Comparison of ENCODE assay signal across 6 cellular contexts in genomic region chr2:192488158-192488557, GRCh38.
DNase-seq lines count a peak whose midpoint lies in the region; FAIRE-seq and TF ChIP-seq lines count a peak whose summit lies in the region.
"Not testable (repeated sequence)": the region's sequence is repeated elsewhere in the genome, so short reads cannot be mapped to it uniquely, and the experiment has no call there.

No MANE protein-coding gene starts in this region.

- not testable (repeated sequence) for H3K27ac ChIP-seq in PC-9
- H3K27ac ChIP-seq in hepatocyte (peak overlapping the region; percentile 92), mucosa of rectum (ENCODE audit: low read depth in 2 of 2, low read length in 2 of 2) (peak overlapping the region; percentile 84 to 90), small intestine (ENCODE audit: low read depth in 1 of 2, low read length in 1 of 2) (peak overlapping the region; percentile 92 to 95)

- H3K9me3 ChIP-seq in PC-9 (ENCODE audit: insufficient read depth, low read depth); hepatocyte (ENCODE audit: low read depth); mucosa of rectum (ENCODE audit: control insufficient read depth in 2 of 2, low read length in 2 of 2); small intestine (ENCODE audit: control insufficient read depth, low read depth): not testable (repeated sequence)

- H3K9me3 Mint-ChIP-seq in Calu3 (ENCODE audit: low read depth, unreplicated experiment), result not testable (repeated sequence)

- H4K20me1 ChIP-seq in PC-9 (ENCODE audit: insufficient read depth); hepatocyte (ENCODE audit: insufficient read depth, poor library complexity, severe bottlenecking): not testable (repeated sequence)

- not testable (repeated sequence) for H3F3A ChIP-seq in PC-9 (ENCODE audit: insufficient read depth, low read depth)

- not testable (repeated sequence) for H3K36me3 Mint-ChIP-seq in Calu3 (ENCODE audit: insufficient read depth, unreplicated experiment)

- not testable (repeated sequence) for H3K36me3 ChIP-seq in PC-9 (ENCODE audit: low read depth); hepatocyte (replicated peaks; ENCODE audit: insufficient read depth, low read depth); mucosa of rectum (ENCODE audit: control insufficient read depth in 2 of 2, insufficient read depth in 2 of 2, low read length in 2 of 2); small intestine (ENCODE audit: control insufficient read depth in 2 of 2, insufficient read depth in 2 of 2, low read length in 2 of 2)

- intact Hi-C loops in Calu3 (cut with micrococcal nuclease; ENCODE audit: unreplicated experiment); PC-9 (cut with micrococcal nuclease; ENCODE audit: unreplicated experiment): not testable (repeated sequence)

- not testable (repeated sequence) for H3K79me2 ChIP-seq in PC-9 (ENCODE audit: low read depth); hepatocyte

- not testable (repeated sequence) for BruUV-seq in Calu3 (replicated peaks; lab: Mats Ljungman, UMichigan); PC-9 (replicated peaks; lab: Mats Ljungman, UMichigan)

- peak overlapping the region in 1 of 2 donors; percentile 59 for H3K9ac ChIP-seq in mucosa of rectum (ENCODE audit: low read depth in 1 of 2, low read length in 2 of 2)

- FAIRE-seq in colon (lab: Jason Lieb, UNC), result peak; percentile 31
- peak; percentile 85 for FAIRE-seq in small intestine (lab: Jason Lieb, UNC)

- TF ChIP-seq CTCF in Calu3 (IDR thresholded peaks at IDR 0.05; ENCODE audit: unreplicated experiment); PC-9 (conservative IDR thresholded peaks at IDR 0.05); hepatocyte (IDR thresholded peaks at IDR 0.05; ENCODE audit: poor library complexity): not testable (repeated sequence)

- not testable (repeated sequence) for H3K4me3 ChIP-seq in PC-9, hepatocyte
- H3K4me3 ChIP-seq in mucosa of rectum (ENCODE audit: low read length in 2 of 2) (peak overlapping the region; percentile 53 to 59), small intestine (ENCODE audit: low read depth in 1 of 2, low read length in 2 of 2) (peak overlapping the region in 1 of 2 donors; percentile 36)

- not testable (repeated sequence) for DNase-seq in Calu3, PC-9
- DNase-seq in hepatocyte (ENCODE audit: low spot score) (peak; percentile 27), small intestine (peak; percentile 98)

- H3K27me3 Mint-ChIP-seq in Calu3 (ENCODE audit: unreplicated experiment), result not testable (repeated sequence)

- 60% methylated on average over 1 of the region's 1 CpG for WGBS in hepatocyte (ENCODE audit: low lambda C conversion rate, missing lambda C conversion rate)
- 3 to 23% (median 13%) methylated on average over 1 of the region's 1 CpG for WGBS in small intestine, 3 donors

- peak overlapping the region; percentile 69 for H3K27ac Mint-ChIP-seq in Calu3 (ENCODE audit: unreplicated experiment)

- POLR2A ChIA-PET in PC-9 (lab: Charles Lee; ENCODE audit: unreplicated experiment), result not testable (repeated sequence)

- not testable (repeated sequence) for H3K4me1 ChIP-seq in PC-9 (replicated peaks; ENCODE audit: insufficient read depth); hepatocyte (ENCODE audit: insufficient read depth); mucosa of rectum (ENCODE audit: control insufficient read depth in 2 of 2, insufficient read depth in 2 of 2, low read length in 2 of 2); small intestine (ENCODE audit: control insufficient read depth in 2 of 2, insufficient read depth in 1 of 2, low read depth in 1 of 2, low read length in 1 of 2)

- CTCF ChIA-PET in Calu3 (lab: Charles Lee); PC-9 (lab: Charles Lee): not testable (repeated sequence)

- H3K4me2 ChIP-seq in PC-9, result peak overlapping the region; percentile 28; the same call in 1 of the 2 replicates
- H3K4me2 ChIP-seq in hepatocyte, result peak overlapping the region; percentile 49

- H3K9me2 ChIP-seq in PC-9 (ENCODE audit: insufficient read depth); hepatocyte (replicated peaks; ENCODE audit: insufficient read depth): not testable (repeated sequence)

- H3K4me1 Mint-ChIP-seq in Calu3 (ENCODE audit: low read depth, unreplicated experiment), result peaks cover 16% of the 10 kb centered on the region

- not testable (repeated sequence) for H2AFZ ChIP-seq in PC-9, hepatocyte

- H3K27me3 ChIP-seq in PC-9 (ENCODE audit: insufficient read depth, low read depth); hepatocyte; mucosa of rectum (ENCODE audit: control insufficient read depth in 2 of 2, insufficient read depth in 2 of 2, low read length in 2 of 2); small intestine (ENCODE audit: control insufficient read depth in 2 of 2, insufficient read depth in 2 of 2, low read length in 2 of 2): not testable (repeated sequence)

- H3K4me3 Mint-ChIP-seq in Calu3 (ENCODE audit: low read depth, unreplicated experiment), result peak overlapping the region; percentile 68
